14 cellular contexts compared by ENCODE assay signal in genomic region chr4:105092356-105092755, GRCh38. TPM values are rescaled to one million over a fixed set of nuclear protein-coding genes. Genes with fewer than 3 reads are reported as not detected.
DNase-seq lines count a peak whose midpoint lies in the region; ATAC-seq and TF ChIP-seq lines count a peak whose summit lies in the region.
"Had no signal": no experiment of that assay in that cellular context is flagged by ENCODE, and none has a peak within 500 bp of the region (broad histone marks: within the 10 kb centered on the region; RNA-seq: fewer than 3 reads in every experiment).

No MANE protein-coding gene starts in this region.

- ATAC-seq in sciatic nerve (no peak), GM19035 (IDR thresholded peaks at IDR 0.05; ENCODE audit: unreplicated experiment) (no peak), HG03571 (IDR thresholded peaks at IDR 0.05; ENCODE audit: unreplicated experiment) (no peak)
- ATAC-seq: natural killer cell treated with Interleukin-12 subunit alpha and Interleukin-12 subunit beta and Interleukin-15 and Interleukin-18, amount 100 ng/mL, for 72 hours had no signal

- H3K4me1 ChIP-seq in transverse colon = peaks cover 0 to 17% (median 10%) of the 10 kb centered on the region in 4 donors

- no peak overlapping the region for H3K27ac ChIP-seq in transverse colon

- intact Hi-C loops in sciatic nerve (cut with DNase I) = no loop called here
- intact Hi-C loops in transverse colon (cut with DNase I; ENCODE audit: low total_unique reads) = no loop called here

- H3K36me3 ChIP-seq in MG63 (no peaks in the 10 kb centered on the region), transverse colon (no peaks in the 10 kb centered on the region)

- peaks cover 8% of the 10 kb centered on the region for H3K9me3 ChIP-seq in MG63
- peaks cover 0 to 15% of the 10 kb centered on the region in 2 donors for H3K9me3 ChIP-seq in transverse colon

- WGBS in transverse colon (ENCODE audit: low coverage in 1 of 2), 2 donors = 33 to 41% methylated on average over 1 of the region's 1 CpG

- peak; percentile 20 for DNase-seq in DMS153 (lab: John Stamatoyannopoulos, UW)
- peak; percentile 45 for DNase-seq in MG63
- DNase-seq in cardiac fibroblast (ENCODE audit: low read depth in 2 of 2) = peak; percentile 86 to 93
- peak; percentile 63 to 90 for DNase-seq in lung microvascular endothelial cell (ENCODE audit: low read depth in 2 of 2)
- no peak for DNase-seq in sciatic nerve (ENCODE audit: low spot score)
- no peak for DNase-seq in transverse colon
- DNase-seq: activated CD4-positive, alpha-beta T cell treated with anti-CD3 and anti-CD28 coated beads, Interleukin-2, amount 50 U/mL, for 4 hours; Calu3; effector memory CD4-positive, alpha-beta T cell; NCI-H526 treated with DMSO at 0.1 percent for 48 hours; stimulated activated CD4-positive, alpha-beta T cell treated with anti-CD3 and anti-CD28 coated beads, Interleukin-4, amount 100 ng/mL, for 1 hour had no signal

- TF ChIP-seq EP300 in transverse colon (IDR thresholded peaks at IDR 0.05; ENCODE audit: low read depth) = no peak

- in situ Hi-C loops in transverse colon (cut with MboI; ENCODE audit: low pct_ligation_motif_present in 1 of 4, low pct_unique_long_range_greater_than_20kb in 1 of 4, low sequenced_read_pairs in 3 of 4) = no loop called here

- H3K4me3 ChIP-seq in MG63 (no peak overlapping the region), cardiac fibroblast (replicated peaks in 1 of 2; ENCODE audit: low read depth in 2 of 2, low read length in 2 of 2) (no peak overlapping the region), transverse colon (no peak overlapping the region)

- no peak for TF ChIP-seq POLR2A in transverse colon (IDR thresholded peaks at IDR 0.05)

- TF ChIP-seq CTCF in cardiac fibroblast (IDR thresholded peaks at IDR 0.05; ENCODE audit: low read depth, low read length) (no peak), transverse colon (IDR thresholded peaks at IDR 0.05) (no peak)

- H3K27me3 ChIP-seq in MG63 (no peaks in the 10 kb centered on the region), transverse colon (no peaks in the 10 kb centered on the region)

RNA-seq across cellular contexts. Expression of gene TET2, which starts 54.3 kb away (rescaled TPM):
- total RNA-seq in MG63 (2014; rRNA removed; shearing (Covaris generic); ENCODE audit: low replicate concordance) = 0.59 and 1.3 TPM in 2 replicates
- total RNA-seq in lung microvascular endothelial cell (5.0 and 6.3 TPM in 2 replicates), sciatic nerve (42.0 TPM), transverse colon (10 to 100 TPM; 23.9 to 33.6 (median 29.5) TPM)

Comparison
In these comparisons a context has a peak if more than half of its experiments do, and no peak if none do; other contexts are left out.
1. DNase-seq: peak in DMS153 (single experiment), MG63 (single experiment), cardiac fibroblast (2 of 2) and lung microvascular endothelial cell (2 of 2); none in sciatic nerve (single experiment) and transverse colon (single experiment).